ENCODE assay signal across 5 cellular contexts in the genomic region with DNA sequence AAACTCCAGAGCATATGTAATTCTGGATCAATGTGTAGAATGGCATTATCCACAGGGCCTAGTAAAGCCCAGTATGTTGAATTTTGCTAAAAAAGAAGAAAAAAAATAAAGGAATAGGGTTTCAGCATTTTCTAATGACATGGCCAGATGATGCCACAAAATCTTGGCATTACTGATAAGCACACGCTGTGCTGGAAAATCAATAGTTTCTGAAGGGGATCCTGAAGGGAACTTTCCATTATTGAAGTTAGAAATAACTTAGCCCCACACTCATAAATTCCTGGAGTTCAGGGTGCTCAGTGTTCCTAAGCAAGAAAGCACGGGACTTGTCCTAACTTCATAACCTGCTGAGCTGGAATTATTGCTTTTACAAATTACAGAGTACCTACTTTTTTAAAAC.
"Had no signal": no experiment of that assay in that cellular context is flagged by ENCODE, and none has a peak within 500 bp of the region (broad histone marks: within the 10 kb centered on the region; RNA-seq: fewer than 3 reads in every experiment).

No MANE protein-coding gene starts in this region.

- H3K9me3 Mint-ChIP-seq: GM23338, H9 had no signal

- DNase-seq: H9, HCEC 1CT, IMR-90 had no signal

- H3K4me1 Mint-ChIP-seq: GM23338 had no signal

- ATAC-seq: GM23338, K562 had no signal

- H3K4me3 ChIP-seq: GM23338, K562 had no signal

- H3K4me3 Mint-ChIP-seq: GM23338, H9 had no signal
